Comparison of ENCODE assay signal across 1 cellular context in the genomic region with DNA sequence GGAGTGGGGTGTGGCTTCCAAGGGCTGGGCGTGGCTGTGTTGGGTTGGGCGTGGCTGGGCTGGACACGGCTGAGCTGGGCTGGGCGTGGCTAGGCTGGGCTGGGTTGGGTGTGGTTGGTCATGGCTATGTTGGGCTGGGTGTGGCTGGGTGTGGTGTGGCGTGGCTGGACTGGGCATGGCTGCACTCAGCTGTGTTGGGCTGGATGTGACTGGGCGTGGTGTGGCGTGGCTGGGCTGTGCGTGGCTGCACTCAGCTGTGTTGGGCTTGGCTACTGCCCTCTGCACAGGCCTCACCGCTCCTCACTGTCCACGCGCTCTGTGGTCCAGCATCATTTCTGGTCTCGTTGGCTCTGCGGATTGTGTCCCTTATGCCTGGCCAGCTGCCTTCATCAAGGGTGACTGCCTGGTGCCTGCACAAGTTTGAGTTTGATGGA.
TF ChIP-seq lines count a peak whose summit lies in the region.

No MANE protein-coding gene starts in this region.

TF ChIP-seq in K562, 482 proteins besides CTCF, POLR2A, EP300 and RAD21 (continued from another document and continues in another):
- TF ChIP-seq, protein P1, sequence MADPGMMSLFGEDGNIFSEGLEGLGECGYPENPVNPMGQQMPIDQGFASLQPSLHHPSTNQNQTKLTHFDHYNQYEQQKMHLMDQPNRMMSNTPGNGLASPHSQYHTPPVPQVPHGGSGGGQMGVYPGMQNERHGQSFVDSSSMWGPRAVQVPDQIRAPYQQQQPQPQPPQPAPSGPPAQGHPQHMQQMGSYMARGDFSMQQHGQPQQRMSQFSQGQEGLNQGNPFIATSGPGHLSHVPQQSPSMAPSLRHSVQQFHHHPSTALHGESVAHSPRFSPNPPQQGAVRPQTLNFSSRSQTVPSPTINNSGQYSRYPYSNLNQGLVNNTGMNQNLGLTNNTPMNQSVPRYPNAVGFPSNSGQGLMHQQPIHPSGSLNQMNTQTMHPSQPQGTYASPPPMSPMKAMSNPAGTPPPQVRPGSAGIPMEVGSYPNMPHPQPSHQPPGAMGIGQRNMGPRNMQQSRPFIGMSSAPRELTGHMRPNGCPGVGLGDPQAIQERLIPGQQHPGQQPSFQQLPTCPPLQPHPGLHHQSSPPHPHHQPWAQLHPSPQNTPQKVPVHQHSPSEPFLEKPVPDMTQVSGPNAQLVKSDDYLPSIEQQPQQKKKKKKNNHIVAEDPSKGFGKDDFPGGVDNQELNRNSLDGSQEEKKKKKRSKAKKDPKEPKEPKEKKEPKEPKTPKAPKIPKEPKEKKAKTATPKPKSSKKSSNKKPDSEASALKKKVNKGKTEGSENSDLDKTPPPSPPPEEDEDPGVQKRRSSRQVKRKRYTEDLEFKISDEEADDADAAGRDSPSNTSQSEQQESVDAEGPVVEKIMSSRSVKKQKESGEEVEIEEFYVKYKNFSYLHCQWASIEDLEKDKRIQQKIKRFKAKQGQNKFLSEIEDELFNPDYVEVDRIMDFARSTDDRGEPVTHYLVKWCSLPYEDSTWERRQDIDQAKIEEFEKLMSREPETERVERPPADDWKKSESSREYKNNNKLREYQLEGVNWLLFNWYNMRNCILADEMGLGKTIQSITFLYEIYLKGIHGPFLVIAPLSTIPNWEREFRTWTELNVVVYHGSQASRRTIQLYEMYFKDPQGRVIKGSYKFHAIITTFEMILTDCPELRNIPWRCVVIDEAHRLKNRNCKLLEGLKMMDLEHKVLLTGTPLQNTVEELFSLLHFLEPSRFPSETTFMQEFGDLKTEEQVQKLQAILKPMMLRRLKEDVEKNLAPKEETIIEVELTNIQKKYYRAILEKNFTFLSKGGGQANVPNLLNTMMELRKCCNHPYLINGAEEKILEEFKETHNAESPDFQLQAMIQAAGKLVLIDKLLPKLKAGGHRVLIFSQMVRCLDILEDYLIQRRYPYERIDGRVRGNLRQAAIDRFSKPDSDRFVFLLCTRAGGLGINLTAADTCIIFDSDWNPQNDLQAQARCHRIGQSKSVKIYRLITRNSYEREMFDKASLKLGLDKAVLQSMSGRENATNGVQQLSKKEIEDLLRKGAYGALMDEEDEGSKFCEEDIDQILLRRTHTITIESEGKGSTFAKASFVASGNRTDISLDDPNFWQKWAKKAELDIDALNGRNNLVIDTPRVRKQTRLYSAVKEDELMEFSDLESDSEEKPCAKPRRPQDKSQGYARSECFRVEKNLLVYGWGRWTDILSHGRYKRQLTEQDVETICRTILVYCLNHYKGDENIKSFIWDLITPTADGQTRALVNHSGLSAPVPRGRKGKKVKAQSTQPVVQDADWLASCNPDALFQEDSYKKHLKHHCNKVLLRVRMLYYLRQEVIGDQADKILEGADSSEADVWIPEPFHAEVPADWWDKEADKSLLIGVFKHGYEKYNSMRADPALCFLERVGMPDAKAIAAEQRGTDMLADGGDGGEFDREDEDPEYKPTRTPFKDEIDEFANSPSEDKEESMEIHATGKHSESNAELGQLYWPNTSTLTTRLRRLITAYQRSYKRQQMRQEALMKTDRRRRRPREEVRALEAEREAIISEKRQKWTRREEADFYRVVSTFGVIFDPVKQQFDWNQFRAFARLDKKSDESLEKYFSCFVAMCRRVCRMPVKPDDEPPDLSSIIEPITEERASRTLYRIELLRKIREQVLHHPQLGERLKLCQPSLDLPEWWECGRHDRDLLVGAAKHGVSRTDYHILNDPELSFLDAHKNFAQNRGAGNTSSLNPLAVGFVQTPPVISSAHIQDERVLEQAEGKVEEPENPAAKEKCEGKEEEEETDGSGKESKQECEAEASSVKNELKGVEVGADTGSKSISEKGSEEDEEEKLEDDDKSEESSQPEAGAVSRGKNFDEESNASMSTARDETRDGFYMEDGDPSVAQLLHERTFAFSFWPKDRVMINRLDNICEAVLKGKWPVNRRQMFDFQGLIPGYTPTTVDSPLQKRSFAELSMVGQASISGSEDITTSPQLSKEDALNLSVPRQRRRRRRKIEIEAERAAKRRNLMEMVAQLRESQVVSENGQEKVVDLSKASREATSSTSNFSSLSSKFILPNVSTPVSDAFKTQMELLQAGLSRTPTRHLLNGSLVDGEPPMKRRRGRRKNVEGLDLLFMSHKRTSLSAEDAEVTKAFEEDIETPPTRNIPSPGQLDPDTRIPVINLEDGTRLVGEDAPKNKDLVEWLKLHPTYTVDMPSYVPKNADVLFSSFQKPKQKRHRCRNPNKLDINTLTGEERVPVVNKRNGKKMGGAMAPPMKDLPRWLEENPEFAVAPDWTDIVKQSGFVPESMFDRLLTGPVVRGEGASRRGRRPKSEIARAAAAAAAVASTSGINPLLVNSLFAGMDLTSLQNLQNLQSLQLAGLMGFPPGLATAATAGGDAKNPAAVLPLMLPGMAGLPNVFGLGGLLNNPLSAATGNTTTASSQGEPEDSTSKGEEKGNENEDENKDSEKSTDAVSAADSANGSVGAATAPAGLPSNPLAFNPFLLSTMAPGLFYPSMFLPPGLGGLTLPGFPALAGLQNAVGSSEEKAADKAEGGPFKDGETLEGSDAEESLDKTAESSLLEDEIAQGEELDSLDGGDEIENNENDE (IDR thresholded peaks at IDR 0.05; ENCODE audit: low read depth, low read length): no peak
- TF ChIP-seq, protein P2, sequence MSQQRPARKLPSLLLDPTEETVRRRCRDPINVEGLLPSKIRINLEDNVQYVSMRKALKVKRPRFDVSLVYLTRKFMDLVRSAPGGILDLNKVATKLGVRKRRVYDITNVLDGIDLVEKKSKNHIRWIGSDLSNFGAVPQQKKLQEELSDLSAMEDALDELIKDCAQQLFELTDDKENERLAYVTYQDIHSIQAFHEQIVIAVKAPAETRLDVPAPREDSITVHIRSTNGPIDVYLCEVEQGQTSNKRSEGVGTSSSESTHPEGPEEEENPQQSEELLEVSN (IDR thresholded peaks at IDR 0.05; ENCODE audit: borderline replicate concordance in 1 of 2, extremely low read depth in 1 of 2, insufficient read depth in 1 of 2, insufficient read length in 1 of 2, low read depth in 1 of 2, low read length in 1 of 2, poor library complexity in 1 of 2, severe bottlenecking in 1 of 2): peak; percentile 25 to 35
- TF ChIP-seq RFX5 (IDR thresholded peaks at IDR 0.05; ENCODE audit: low read depth, low read length) (no peak), SOX6 (IDR thresholded peaks at IDR 0.05) (no peak), SMAD1 (IDR thresholded peaks at IDR 0.05; ENCODE audit: low read depth, low read length, partially characterized antibody) (no peak), MTA3 (IDR thresholded peaks at IDR 0.05; ENCODE audit: borderline replicate concordance) (peak; percentile 92), MAFG (tag; conservative IDR thresholded peaks at IDR 0.05) (no peak), MYNN (IDR thresholded peaks at IDR 0.05) (peak; percentile 96), MYNN (CRISPR knock-in tag; IDR thresholded peaks at IDR 0.05) (no peak), DDX20 (tag; IDR thresholded peaks at IDR 0.05; ENCODE audit: low read depth) (no peak), PHF20 (IDR thresholded peaks at IDR 0.05; ENCODE audit: partially characterized antibody) (no peak), ZKSCAN8 (CRISPR knock-in tag; IDR thresholded peaks at IDR 0.05) (no peak), ERF (CRISPR knock-in tag; IDR thresholded peaks at IDR 0.05) (no peak)
- TF ChIP-seq, protein P3, sequence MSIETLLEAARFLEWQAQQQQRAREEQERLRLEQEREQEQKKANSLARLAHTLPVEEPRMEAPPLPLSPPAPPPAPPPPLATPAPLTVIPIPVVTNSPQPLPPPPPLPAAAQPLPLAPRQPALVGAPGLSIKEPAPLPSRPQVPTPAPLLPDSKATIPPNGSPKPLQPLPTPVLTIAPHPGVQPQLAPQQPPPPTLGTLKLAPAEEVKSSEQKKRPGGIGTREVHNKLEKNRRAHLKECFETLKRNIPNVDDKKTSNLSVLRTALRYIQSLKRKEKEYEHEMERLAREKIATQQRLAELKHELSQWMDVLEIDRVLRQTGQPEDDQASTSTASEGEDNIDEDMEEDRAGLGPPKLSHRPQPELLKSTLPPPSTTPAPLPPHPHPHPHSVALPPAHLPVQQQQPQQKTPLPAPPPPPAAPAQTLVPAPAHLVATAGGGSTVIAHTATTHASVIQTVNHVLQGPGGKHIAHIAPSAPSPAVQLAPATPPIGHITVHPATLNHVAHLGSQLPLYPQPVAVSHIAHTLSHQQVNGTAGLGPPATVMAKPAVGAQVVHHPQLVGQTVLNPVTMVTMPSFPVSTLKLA (conservative IDR thresholded peaks at IDR 0.05): peak in 1 of 2 experiments; percentile 84; a peak in 3 of 4 replicates
- TF ChIP-seq, protein P4, sequence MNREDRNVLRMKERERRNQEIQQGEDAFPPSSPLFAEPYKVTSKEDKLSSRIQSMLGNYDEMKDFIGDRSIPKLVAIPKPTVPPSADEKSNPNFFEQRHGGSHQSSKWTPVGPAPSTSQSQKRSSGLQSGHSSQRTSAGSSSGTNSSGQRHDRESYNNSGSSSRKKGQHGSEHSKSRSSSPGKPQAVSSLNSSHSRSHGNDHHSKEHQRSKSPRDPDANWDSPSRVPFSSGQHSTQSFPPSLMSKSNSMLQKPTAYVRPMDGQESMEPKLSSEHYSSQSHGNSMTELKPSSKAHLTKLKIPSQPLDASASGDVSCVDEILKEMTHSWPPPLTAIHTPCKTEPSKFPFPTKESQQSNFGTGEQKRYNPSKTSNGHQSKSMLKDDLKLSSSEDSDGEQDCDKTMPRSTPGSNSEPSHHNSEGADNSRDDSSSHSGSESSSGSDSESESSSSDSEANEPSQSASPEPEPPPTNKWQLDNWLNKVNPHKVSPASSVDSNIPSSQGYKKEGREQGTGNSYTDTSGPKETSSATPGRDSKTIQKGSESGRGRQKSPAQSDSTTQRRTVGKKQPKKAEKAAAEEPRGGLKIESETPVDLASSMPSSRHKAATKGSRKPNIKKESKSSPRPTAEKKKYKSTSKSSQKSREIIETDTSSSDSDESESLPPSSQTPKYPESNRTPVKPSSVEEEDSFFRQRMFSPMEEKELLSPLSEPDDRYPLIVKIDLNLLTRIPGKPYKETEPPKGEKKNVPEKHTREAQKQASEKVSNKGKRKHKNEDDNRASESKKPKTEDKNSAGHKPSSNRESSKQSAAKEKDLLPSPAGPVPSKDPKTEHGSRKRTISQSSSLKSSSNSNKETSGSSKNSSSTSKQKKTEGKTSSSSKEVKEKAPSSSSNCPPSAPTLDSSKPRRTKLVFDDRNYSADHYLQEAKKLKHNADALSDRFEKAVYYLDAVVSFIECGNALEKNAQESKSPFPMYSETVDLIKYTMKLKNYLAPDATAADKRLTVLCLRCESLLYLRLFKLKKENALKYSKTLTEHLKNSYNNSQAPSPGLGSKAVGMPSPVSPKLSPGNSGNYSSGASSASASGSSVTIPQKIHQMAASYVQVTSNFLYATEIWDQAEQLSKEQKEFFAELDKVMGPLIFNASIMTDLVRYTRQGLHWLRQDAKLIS (CRISPR knock-in tag; IDR thresholded peaks at IDR 0.05): no peak
- TF ChIP-seq, protein P5, sequence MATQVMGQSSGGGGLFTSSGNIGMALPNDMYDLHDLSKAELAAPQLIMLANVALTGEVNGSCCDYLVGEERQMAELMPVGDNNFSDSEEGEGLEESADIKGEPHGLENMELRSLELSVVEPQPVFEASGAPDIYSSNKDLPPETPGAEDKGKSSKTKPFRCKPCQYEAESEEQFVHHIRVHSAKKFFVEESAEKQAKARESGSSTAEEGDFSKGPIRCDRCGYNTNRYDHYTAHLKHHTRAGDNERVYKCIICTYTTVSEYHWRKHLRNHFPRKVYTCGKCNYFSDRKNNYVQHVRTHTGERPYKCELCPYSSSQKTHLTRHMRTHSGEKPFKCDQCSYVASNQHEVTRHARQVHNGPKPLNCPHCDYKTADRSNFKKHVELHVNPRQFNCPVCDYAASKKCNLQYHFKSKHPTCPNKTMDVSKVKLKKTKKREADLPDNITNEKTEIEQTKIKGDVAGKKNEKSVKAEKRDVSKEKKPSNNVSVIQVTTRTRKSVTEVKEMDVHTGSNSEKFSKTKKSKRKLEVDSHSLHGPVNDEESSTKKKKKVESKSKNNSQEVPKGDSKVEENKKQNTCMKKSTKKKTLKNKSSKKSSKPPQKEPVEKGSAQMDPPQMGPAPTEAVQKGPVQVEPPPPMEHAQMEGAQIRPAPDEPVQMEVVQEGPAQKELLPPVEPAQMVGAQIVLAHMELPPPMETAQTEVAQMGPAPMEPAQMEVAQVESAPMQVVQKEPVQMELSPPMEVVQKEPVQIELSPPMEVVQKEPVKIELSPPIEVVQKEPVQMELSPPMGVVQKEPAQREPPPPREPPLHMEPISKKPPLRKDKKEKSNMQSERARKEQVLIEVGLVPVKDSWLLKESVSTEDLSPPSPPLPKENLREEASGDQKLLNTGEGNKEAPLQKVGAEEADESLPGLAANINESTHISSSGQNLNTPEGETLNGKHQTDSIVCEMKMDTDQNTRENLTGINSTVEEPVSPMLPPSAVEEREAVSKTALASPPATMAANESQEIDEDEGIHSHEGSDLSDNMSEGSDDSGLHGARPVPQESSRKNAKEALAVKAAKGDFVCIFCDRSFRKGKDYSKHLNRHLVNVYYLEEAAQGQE (CRISPR knock-in tag; IDR thresholded peaks at IDR 0.05; ENCODE audit: low read depth): no peak
- TF ChIP-seq, protein P6, sequence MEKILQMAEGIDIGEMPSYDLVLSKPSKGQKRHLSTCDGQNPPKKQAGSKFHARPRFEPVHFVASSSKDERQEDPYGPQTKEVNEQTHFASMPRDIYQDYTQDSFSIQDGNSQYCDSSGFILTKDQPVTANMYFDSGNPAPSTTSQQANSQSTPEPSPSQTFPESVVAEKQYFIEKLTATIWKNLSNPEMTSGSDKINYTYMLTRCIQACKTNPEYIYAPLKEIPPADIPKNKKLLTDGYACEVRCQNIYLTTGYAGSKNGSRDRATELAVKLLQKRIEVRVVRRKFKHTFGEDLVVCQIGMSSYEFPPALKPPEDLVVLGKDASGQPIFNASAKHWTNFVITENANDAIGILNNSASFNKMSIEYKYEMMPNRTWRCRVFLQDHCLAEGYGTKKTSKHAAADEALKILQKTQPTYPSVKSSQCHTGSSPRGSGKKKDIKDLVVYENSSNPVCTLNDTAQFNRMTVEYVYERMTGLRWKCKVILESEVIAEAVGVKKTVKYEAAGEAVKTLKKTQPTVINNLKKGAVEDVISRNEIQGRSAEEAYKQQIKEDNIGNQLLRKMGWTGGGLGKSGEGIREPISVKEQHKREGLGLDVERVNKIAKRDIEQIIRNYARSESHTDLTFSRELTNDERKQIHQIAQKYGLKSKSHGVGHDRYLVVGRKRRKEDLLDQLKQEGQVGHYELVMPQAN (IDR thresholded peaks at IDR 0.05; ENCODE audit: borderline replicate concordance): 0 out of 2 replicates have a peak, but pooled peaks have one; percentile 50
- TF ChIP-seq, protein P7, sequence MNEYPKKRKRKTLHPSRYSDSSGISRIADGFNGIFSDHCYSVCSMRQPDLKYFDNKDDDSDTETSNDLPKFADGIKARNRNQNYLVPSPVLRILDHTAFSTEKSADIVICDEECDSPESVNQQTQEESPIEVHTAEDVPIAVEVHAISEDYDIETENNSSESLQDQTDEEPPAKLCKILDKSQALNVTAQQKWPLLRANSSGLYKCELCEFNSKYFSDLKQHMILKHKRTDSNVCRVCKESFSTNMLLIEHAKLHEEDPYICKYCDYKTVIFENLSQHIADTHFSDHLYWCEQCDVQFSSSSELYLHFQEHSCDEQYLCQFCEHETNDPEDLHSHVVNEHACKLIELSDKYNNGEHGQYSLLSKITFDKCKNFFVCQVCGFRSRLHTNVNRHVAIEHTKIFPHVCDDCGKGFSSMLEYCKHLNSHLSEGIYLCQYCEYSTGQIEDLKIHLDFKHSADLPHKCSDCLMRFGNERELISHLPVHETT (CRISPR knock-in tag; conservative IDR thresholded peaks at IDR 0.05 in 1 of 2, IDR thresholded peaks at IDR 0.05 in 1 of 2): no peak
